ENCODE assay signal across 1 cellular context in the genomic region with DNA sequence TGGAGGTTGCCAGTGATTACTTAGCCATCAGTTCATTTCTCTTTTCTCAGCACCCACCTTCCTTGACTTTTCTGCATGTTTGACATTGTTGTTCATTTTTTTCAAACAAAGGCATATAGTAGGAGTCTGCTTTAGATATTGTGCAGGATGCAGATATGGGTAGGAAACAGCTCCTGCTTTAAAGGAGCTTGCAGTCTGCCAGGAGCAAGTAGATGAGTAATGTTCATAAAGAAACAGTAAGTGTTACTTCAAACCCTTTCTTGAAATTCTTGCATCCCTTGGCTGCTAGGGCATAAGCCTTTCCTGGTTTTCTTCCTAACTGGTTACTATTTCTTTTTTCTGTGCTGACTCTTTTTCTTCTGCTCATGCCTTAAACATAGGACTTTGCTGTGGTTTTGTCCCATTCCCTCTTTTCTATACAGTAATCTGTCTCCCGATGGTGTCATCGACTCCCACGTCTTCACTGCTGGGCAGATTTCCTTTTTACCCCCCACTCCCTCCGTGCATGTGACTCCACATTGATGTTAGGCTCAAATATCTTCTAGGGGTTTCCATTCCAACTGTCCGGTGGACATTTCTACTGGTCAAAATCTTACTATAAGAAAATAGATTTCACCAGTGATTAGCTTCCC.
TF ChIP-seq lines count a peak whose summit lies in the region.

No MANE protein-coding gene starts in this region.

TF ChIP-seq in K562, 482 proteins besides CTCF, POLR2A, EP300 and RAD21 (continued from another document):
- peak; percentile 61; the same call in 1 of the 2 replicates for TF ChIP-seq JUND (IDR thresholded peaks at IDR 0.05; ENCODE audit: borderline replicate concordance, low read depth, low read length)
- TF ChIP-seq JUND (tag; IDR thresholded peaks at IDR 0.05; ENCODE audit: borderline replicate concordance, low read depth, low read length): no peak
- TF ChIP-seq, protein P1, sequence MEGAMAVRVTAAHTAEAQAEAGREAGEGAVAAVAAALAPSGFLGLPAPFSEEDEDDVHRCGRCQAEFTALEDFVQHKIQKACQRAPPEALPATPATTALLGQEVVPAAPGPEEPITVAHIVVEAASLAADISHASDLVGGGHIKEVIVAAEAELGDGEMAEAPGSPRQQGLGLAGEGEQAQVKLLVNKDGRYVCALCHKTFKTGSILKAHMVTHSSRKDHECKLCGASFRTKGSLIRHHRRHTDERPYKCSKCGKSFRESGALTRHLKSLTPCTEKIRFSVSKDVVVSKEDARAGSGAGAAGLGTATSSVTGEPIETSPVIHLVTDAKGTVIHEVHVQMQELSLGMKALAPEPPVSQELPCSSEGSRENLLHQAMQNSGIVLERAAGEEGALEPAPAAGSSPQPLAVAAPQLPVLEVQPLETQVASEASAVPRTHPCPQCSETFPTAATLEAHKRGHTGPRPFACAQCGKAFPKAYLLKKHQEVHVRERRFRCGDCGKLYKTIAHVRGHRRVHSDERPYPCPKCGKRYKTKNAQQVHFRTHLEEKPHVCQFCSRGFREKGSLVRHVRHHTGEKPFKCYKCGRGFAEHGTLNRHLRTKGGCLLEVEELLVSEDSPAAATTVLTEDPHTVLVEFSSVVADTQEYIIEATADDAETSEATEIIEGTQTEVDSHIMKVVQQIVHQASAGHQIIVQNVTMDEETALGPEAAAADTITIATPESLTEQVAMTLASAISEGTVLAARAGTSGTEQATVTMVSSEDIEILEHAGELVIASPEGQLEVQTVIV (CRISPR knock-in tag; IDR thresholded peaks at IDR 0.05; ENCODE audit: borderline replicate concordance): no peak
